8 cellular contexts compared by ENCODE assay signal in genomic region chr17:17723354-17724261, GRCh38. TPM values are rescaled to one million over a fixed set of nuclear protein-coding genes. Genes with fewer than 3 reads are reported as not detected.
DNase-seq lines count a peak whose midpoint lies in the region; ATAC-seq and TF ChIP-seq lines count a peak whose summit lies in the region.

No MANE protein-coding gene starts in this region.

- H3K27me3 Mint-ChIP-seq in T-helper 2 cell treated with Interferon-gamma antibody and Interleukin-4, amounts not matched to agents 5 μg/mL and 100 μg/mL, for 36 hours (ENCODE audit: low read depth): peaks cover 35% of the 10 kb centered on the region
- peaks cover 18% of the 10 kb centered on the region for H3K27me3 Mint-ChIP-seq in stimulated activated naive CD8-positive, alpha-beta T cell treated with anti-CD3 and anti-CD28 coated beads, Interleukin-15, Interleukin-2, amounts not matched to agents 100 ng/mL and 50 ng/mL, for 24 hours

- peak; percentile 30 for ATAC-seq in Right ventricle myocardium superior (ENCODE audit: poor library complexity)
- no peak for ATAC-seq in Right ventricle myocardium inferior
- ATAC-seq in lower lobe of right lung: peak; percentile 4 to 35

- H3K4me1 ChIP-seq in lower lobe of right lung: peaks cover 37% of the 10 kb centered on the region

- DNase-seq in Right ventricle myocardium superior: no peak
- no peak for DNase-seq in Right ventricle myocardium inferior (ENCODE audit: missing footprints)
- peak; percentile 17 for DNase-seq in T-helper 2 cell treated with Interferon-gamma antibody and Interleukin-4, amounts not matched to agents 5 μg/mL and 100 μg/mL, for 36 hours (ENCODE audit: low spot score)
- DNase-seq in dedifferentiated amniotic fluid mesenchymal stem cell (ENCODE audit: extremely low spot score): peak; percentile 59
- no peak for DNase-seq in lower lobe of right lung
- DNase-seq in middle frontal gyrus (ENCODE audit: extremely low spot score, low spot score): no peak
- no peak for DNase-seq in activated gamma-delta T cell (lab: John Stamatoyannopoulos, UW)

- peak overlapping the region; percentile 84 for H3K4me3 Mint-ChIP-seq in T-helper 2 cell treated with Interferon-gamma antibody and Interleukin-4, amounts not matched to agents 5 μg/mL and 100 μg/mL, for 36 hours
- H3K4me3 Mint-ChIP-seq in stimulated activated naive CD8-positive, alpha-beta T cell treated with anti-CD3 and anti-CD28 coated beads, Interleukin-15, Interleukin-2, amounts not matched to agents 100 ng/mL and 50 ng/mL, for 24 hours: peak overlapping the region; percentile 84

- H3K36me3 ChIP-seq in lower lobe of right lung: no peaks in the 10 kb centered on the region

- no peak overlapping the region for H3K27ac ChIP-seq in lower lobe of right lung

- H3K9me3 ChIP-seq in lower lobe of right lung: no peaks in the 10 kb centered on the region

- H3K9me3 Mint-ChIP-seq in T-helper 2 cell treated with Interferon-gamma antibody and Interleukin-4, amounts not matched to agents 5 μg/mL and 100 μg/mL, for 36 hours: no peaks in the 10 kb centered on the region
- H3K9me3 Mint-ChIP-seq in stimulated activated naive CD8-positive, alpha-beta T cell treated with anti-CD3 and anti-CD28 coated beads, Interleukin-15, Interleukin-2, amounts not matched to agents 100 ng/mL and 50 ng/mL, for 24 hours: no peaks in the 10 kb centered on the region

- peaks cover 18% of the 10 kb centered on the region for H3K4me1 Mint-ChIP-seq in T-helper 2 cell treated with Interferon-gamma antibody and Interleukin-4, amounts not matched to agents 5 μg/mL and 100 μg/mL, for 36 hours (ENCODE audit: low read depth)
- peaks cover 36% of the 10 kb centered on the region for H3K4me1 Mint-ChIP-seq in stimulated activated naive CD8-positive, alpha-beta T cell treated with anti-CD3 and anti-CD28 coated beads, Interleukin-15, Interleukin-2, amounts not matched to agents 100 ng/mL and 50 ng/mL, for 24 hours (ENCODE audit: low read depth)

- H3K27ac Mint-ChIP-seq in T-helper 2 cell treated with Interferon-gamma antibody and Interleukin-4, amounts not matched to agents 5 μg/mL and 100 μg/mL, for 36 hours: no peak overlapping the region
- H3K27ac Mint-ChIP-seq in stimulated activated naive CD8-positive, alpha-beta T cell treated with anti-CD3 and anti-CD28 coated beads, Interleukin-15, Interleukin-2, amounts not matched to agents 100 ng/mL and 50 ng/mL, for 24 hours: peak overlapping the region; percentile 16

- peaks cover 13% of the 10 kb centered on the region for H3K36me3 Mint-ChIP-seq in T-helper 2 cell treated with Interferon-gamma antibody and Interleukin-4, amounts not matched to agents 5 μg/mL and 100 μg/mL, for 36 hours (ENCODE audit: low read depth)
- H3K36me3 Mint-ChIP-seq in stimulated activated naive CD8-positive, alpha-beta T cell treated with anti-CD3 and anti-CD28 coated beads, Interleukin-15, Interleukin-2, amounts not matched to agents 100 ng/mL and 50 ng/mL, for 24 hours (ENCODE audit: low read depth): no peaks in the 10 kb centered on the region

- intact Hi-C loops in Right ventricle myocardium superior (cut with DNase I) (no loop called here), Right ventricle myocardium inferior (cut with DNase I) (no loop called here), lower lobe of right lung (cut with DNase I) (no loop called here)

- peak overlapping the region; percentile 60 for H3K4me3 ChIP-seq in lower lobe of right lung

- H3K27me3 ChIP-seq in lower lobe of right lung (ENCODE audit: low read depth): no peaks in the 10 kb centered on the region

- TF ChIP-seq CTCF in lower lobe of right lung (IDR thresholded peaks at IDR 0.05): no peak

RNA-seq across cellular contexts. Expression of gene RAI1, which starts 42.4 kb away (rescaled TPM):
- total RNA-seq in Right ventricle myocardium superior: 28.3 TPM
- total RNA-seq in Right ventricle myocardium inferior: 31.9 TPM
- total RNA-seq in lower lobe of right lung: 31.1 TPM

Comparison
In these comparisons a context has a peak if more than half of its experiments do, and no peak if none do; other contexts are left out.
1. DNase-seq: peak in T-helper 2 cell treated with Interferon-gamma antibody and Interleukin-4, amounts not matched to agents 5 μg/mL and 100 μg/mL, for 36 hours (single experiment) and dedifferentiated amniotic fluid mesenchymal stem cell (single experiment); none in Right ventricle myocardium superior (single experiment), Right ventricle myocardium inferior (single experiment), lower lobe of right lung (single experiment), middle frontal gyrus (single experiment) and activated gamma-delta T cell (single experiment).